1 cellular context compared by ENCODE assay signal in the genomic region with DNA sequence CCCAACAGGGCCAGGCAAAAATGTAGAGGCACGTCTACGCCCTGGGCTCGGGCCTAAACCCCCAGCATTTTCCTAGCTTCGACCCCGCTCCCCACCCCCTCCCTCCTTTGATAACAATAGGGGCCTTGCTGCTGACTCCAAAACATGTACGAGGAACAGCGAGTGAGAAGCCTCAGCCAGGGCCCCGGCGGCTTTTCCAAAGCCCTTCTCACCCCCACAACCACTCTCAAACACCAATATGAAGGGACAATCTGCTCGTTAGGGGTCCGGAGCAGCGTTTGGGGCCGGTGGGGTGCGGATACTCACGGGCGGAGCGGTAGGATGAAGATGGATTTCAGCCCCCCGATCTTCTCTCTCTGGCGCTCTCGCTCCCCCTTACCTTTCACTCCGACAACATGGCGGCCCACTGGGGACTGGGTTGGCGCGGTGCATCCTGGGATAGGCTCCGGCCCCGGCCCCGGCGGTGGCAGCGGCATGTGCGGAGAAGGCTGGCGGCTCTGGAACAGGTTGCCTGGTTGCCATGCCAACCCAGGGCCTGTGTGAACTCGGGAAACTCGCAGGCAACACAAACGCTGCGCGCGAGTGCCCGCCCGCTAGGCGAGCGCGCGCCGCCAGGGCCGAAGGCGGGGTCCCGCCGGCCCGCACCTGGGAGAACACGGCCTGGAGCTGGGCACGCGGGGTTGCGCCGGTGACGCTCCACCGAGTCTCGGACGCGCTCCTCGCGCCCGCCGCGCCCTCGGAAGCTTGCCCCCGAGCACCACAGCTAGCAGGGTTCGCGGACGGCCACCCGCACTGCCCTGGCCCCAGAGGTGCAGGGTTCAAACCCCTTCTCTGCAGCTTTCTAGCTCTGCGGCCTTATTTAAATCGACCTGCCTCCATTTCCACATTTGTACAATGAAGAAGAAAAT.
A peak's percentile ranks its signal among the peaks of the same experiment; 100 is the strongest.
TF ChIP-seq lines count a peak whose summit lies in the region.

A gene with protein sequence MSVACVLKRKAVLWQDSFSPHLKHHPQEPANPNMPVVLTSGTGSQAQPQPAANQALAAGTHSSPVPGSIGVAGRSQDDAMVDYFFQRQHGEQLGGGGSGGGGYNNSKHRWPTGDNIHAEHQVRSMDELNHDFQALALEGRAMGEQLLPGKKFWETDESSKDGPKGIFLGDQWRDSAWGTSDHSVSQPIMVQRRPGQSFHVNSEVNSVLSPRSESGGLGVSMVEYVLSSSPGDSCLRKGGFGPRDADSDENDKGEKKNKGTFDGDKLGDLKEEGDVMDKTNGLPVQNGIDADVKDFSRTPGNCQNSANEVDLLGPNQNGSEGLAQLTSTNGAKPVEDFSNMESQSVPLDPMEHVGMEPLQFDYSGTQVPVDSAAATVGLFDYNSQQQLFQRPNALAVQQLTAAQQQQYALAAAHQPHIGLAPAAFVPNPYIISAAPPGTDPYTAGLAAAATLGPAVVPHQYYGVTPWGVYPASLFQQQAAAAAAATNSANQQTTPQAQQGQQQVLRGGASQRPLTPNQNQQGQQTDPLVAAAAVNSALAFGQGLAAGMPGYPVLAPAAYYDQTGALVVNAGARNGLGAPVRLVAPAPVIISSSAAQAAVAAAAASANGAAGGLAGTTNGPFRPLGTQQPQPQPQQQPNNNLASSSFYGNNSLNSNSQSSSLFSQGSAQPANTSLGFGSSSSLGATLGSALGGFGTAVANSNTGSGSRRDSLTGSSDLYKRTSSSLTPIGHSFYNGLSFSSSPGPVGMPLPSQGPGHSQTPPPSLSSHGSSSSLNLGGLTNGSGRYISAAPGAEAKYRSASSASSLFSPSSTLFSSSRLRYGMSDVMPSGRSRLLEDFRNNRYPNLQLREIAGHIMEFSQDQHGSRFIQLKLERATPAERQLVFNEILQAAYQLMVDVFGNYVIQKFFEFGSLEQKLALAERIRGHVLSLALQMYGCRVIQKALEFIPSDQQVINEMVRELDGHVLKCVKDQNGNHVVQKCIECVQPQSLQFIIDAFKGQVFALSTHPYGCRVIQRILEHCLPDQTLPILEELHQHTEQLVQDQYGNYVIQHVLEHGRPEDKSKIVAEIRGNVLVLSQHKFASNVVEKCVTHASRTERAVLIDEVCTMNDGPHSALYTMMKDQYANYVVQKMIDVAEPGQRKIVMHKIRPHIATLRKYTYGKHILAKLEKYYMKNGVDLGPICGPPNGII (minus strand): TSS at position 408 of the 908 bp plus-strand sequence. CDS start 6,151 bp downstream, outside the sequence.

TF ChIP-seq in HepG2, 621 proteins besides CTCF, POLR2A, EP300 and RAD21 (continued from another document and continues in another):
- TF ChIP-seq TAF15 (IDR thresholded peaks at IDR 0.05; ENCODE audit: low read depth, low read length, poor library complexity, severe bottlenecking) (peak; percentile 69), THAP11 (CRISPR knock-in tag; IDR thresholded peaks at IDR 0.05) (peak; percentile 77; the same call in 1 of the 2 replicates), ZNF850 (CRISPR knock-in tag; conservative IDR thresholded peaks at IDR 0.05) (0 out of 2 replicates have a peak, but pooled peaks have one; percentile 75), MED8 (CRISPR knock-in tag; IDR thresholded peaks at IDR 0.05; ENCODE audit: insufficient replicate concordance) (peak; percentile 44), ZNF629 (CRISPR knock-in tag; conservative IDR thresholded peaks at IDR 0.05) (0 out of 2 replicates have a peak, but pooled peaks have one; percentile 14), ZNF674 (CRISPR knock-in tag; IDR thresholded peaks at IDR 0.05; ENCODE audit: low read depth) (no peak), HDAC2 (CRISPR knock-in tag; IDR thresholded peaks at IDR 0.05) (peak; percentile 51), ATF7 (IDR thresholded peaks at IDR 0.05) (no peak), ATF7 (CRISPR knock-in tag; IDR thresholded peaks at IDR 0.05) (no peak), POGZ (CRISPR knock-in tag; IDR thresholded peaks at IDR 0.05) (peak; percentile 77; the same call in 1 of the 2 replicates), HNF4A (CRISPR knock-in tag; IDR thresholded peaks at IDR 0.05) (no peak), AGO2 (optimal IDR thresholded peaks at IDR 0.05; ENCODE audit: low read depth, low read length) (peak; percentile 29), MAFG (CRISPR knock-in tag; IDR thresholded peaks at IDR 0.05) (no peak), JDP2 (CRISPR knock-in tag; IDR thresholded peaks at IDR 0.05; ENCODE audit: borderline replicate concordance) (no peak), POLR2AphosphoS2 (IDR thresholded peaks at IDR 0.05; ENCODE audit: low read depth, low read length) (no peak), ISL2 (CRISPR knock-in tag; IDR thresholded peaks at IDR 0.05) (peak; percentile 53; the same call in 1 of the 2 replicates), HMG20A (CRISPR knock-in tag; IDR thresholded peaks at IDR 0.05; ENCODE audit: borderline replicate concordance) (no peak; the same call in 1 of the 2 replicates), XRCC5 (optimal IDR thresholded peaks at IDR 0.05; ENCODE audit: low read length) (peak; percentile 48), PHF5A (CRISPR knock-in tag; IDR thresholded peaks at IDR 0.05; ENCODE audit: low read depth, unreplicated experiment) (no peak), GLI4 (CRISPR knock-in tag; IDR thresholded peaks at IDR 0.05; ENCODE audit: borderline replicate concordance) (no peak)
- TF ChIP-seq, protein P1, sequence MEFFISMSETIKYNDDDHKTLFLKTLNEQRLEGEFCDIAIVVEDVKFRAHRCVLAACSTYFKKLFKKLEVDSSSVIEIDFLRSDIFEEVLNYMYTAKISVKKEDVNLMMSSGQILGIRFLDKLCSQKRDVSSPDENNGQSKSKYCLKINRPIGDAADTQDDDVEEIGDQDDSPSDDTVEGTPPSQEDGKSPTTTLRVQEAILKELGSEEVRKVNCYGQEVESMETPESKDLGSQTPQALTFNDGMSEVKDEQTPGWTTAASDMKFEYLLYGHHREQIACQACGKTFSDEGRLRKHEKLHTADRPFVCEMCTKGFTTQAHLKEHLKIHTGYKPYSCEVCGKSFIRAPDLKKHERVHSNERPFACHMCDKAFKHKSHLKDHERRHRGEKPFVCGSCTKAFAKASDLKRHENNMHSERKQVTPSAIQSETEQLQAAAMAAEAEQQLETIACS (CRISPR knock-in tag; IDR thresholded peaks at IDR 0.05), result peak; percentile 98
- TF ChIP-seq, protein P2, sequence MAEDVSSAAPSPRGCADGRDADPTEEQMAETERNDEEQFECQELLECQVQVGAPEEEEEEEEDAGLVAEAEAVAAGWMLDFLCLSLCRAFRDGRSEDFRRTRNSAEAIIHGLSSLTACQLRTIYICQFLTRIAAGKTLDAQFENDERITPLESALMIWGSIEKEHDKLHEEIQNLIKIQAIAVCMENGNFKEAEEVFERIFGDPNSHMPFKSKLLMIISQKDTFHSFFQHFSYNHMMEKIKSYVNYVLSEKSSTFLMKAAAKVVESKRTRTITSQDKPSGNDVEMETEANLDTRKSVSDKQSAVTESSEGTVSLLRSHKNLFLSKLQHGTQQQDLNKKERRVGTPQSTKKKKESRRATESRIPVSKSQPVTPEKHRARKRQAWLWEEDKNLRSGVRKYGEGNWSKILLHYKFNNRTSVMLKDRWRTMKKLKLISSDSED (CRISPR knock-in tag; IDR thresholded peaks at IDR 0.05), result peak; percentile 85; the same call in 1 of the 2 replicates
- TF ChIP-seq, protein P3, sequence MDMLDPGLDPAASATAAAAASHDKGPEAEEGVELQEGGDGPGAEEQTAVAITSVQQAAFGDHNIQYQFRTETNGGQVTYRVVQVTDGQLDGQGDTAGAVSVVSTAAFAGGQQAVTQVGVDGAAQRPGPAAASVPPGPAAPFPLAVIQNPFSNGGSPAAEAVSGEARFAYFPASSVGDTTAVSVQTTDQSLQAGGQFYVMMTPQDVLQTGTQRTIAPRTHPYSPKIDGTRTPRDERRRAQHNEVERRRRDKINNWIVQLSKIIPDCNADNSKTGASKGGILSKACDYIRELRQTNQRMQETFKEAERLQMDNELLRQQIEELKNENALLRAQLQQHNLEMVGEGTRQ (IDR thresholded peaks at IDR 0.05; ENCODE audit: low read depth, low read length), result no peak
- TF ChIP-seq, protein P3 (CRISPR knock-in tag; IDR thresholded peaks at IDR 0.05; ENCODE audit: borderline replicate concordance), result no peak; the same call in 1 of the 2 replicates
- TF ChIP-seq, protein P4, sequence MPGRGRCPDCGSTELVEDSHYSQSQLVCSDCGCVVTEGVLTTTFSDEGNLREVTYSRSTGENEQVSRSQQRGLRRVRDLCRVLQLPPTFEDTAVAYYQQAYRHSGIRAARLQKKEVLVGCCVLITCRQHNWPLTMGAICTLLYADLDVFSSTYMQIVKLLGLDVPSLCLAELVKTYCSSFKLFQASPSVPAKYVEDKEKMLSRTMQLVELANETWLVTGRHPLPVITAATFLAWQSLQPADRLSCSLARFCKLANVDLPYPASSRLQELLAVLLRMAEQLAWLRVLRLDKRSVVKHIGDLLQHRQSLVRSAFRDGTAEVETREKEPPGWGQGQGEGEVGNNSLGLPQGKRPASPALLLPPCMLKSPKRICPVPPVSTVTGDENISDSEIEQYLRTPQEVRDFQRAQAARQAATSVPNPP (CRISPR knock-in tag; IDR thresholded peaks at IDR 0.05), result peak; percentile 72; the same call in 1 of the 2 replicates
- TF ChIP-seq, protein P5, sequence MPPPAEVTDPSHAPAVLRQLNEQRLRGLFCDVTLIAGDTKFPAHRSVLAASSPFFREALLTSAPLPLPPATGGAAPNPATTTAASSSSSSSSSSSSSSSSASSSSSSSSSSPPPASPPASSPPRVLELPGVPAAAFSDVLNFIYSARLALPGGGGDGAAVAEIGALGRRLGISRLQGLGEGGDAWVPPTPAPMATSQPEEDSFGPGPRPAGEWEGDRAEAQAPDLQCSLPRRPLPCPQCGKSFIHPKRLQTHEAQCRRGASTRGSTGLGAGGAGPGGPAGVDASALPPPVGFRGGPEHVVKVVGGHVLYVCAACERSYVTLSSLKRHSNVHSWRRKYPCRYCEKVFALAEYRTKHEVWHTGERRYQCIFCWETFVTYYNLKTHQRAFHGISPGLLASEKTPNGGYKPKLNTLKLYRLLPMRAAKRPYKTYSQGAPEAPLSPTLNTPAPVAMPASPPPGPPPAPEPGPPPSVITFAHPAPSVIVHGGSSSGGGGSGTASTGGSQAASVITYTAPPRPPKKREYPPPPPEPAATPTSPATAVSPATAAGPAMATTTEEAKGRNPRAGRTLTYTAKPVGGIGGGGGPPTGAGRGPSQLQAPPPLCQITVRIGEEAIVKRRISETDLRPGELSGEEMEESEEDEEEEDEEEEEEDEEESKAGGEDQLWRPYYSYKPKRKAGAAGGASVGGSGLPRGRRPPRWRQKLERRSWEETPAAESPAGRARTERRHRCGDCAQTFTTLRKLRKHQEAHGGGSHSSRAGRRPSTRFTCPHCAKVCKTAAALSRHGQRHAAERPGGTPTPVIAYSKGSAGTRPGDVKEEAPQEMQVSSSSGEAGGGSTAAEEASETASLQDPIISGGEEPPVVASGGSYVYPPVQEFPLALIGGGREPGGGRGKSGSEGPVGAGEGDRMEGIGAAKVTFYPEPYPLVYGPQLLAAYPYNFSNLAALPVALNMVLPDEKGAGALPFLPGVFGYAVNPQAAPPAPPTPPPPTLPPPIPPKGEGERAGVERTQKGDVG (CRISPR knock-in tag; IDR thresholded peaks at IDR 0.05; ENCODE audit: borderline replicate concordance), result no peak
- TF ChIP-seq, protein P6, sequence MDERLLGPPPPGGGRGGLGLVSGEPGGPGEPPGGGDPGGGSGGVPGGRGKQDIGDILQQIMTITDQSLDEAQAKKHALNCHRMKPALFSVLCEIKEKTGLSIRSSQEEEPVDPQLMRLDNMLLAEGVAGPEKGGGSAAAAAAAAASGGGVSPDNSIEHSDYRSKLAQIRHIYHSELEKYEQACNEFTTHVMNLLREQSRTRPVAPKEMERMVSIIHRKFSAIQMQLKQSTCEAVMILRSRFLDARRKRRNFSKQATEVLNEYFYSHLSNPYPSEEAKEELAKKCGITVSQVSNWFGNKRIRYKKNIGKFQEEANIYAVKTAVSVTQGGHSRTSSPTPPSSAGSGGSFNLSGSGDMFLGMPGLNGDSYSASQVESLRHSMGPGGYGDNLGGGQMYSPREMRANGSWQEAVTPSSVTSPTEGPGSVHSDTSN (CRISPR knock-in tag; IDR thresholded peaks at IDR 0.05), result no peak
- TF ChIP-seq, protein P7, sequence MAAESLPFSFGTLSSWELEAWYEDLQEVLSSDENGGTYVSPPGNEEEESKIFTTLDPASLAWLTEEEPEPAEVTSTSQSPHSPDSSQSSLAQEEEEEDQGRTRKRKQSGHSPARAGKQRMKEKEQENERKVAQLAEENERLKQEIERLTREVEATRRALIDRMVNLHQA (CRISPR knock-in tag; IDR thresholded peaks at IDR 0.05), result no peak
- TF ChIP-seq, protein P8, sequence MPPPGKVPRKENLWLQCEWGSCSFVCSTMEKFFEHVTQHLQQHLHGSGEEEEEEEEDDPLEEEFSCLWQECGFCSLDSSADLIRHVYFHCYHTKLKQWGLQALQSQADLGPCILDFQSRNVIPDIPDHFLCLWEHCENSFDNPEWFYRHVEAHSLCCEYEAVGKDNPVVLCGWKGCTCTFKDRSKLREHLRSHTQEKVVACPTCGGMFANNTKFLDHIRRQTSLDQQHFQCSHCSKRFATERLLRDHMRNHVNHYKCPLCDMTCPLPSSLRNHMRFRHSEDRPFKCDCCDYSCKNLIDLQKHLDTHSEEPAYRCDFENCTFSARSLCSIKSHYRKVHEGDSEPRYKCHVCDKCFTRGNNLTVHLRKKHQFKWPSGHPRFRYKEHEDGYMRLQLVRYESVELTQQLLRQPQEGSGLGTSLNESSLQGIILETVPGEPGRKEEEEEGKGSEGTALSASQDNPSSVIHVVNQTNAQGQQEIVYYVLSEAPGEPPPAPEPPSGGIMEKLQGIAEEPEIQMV (CRISPR knock-in tag; IDR thresholded peaks at IDR 0.05; ENCODE audit: low read depth), result peak; percentile 71; the same call in 1 of the 2 replicates
- TF ChIP-seq, protein P9, sequence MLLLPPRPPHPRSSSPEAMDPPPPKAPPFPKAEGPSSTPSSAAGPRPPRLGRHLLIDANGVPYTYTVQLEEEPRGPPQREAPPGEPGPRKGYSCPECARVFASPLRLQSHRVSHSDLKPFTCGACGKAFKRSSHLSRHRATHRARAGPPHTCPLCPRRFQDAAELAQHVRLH (CRISPR knock-in tag; IDR thresholded peaks at IDR 0.05; ENCODE audit: borderline replicate concordance, low read depth), result no peak
- TF ChIP-seq, protein P10, sequence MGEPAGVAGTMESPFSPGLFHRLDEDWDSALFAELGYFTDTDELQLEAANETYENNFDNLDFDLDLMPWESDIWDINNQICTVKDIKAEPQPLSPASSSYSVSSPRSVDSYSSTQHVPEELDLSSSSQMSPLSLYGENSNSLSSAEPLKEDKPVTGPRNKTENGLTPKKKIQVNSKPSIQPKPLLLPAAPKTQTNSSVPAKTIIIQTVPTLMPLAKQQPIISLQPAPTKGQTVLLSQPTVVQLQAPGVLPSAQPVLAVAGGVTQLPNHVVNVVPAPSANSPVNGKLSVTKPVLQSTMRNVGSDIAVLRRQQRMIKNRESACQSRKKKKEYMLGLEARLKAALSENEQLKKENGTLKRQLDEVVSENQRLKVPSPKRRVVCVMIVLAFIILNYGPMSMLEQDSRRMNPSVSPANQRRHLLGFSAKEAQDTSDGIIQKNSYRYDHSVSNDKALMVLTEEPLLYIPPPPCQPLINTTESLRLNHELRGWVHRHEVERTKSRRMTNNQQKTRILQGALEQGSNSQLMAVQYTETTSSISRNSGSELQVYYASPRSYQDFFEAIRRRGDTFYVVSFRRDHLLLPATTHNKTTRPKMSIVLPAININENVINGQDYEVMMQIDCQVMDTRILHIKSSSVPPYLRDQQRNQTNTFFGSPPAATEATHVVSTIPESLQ (CRISPR knock-in tag; conservative IDR thresholded peaks at IDR 0.05), result no peak
